In genomic region chr4:139734201-139734874, GRCh38 we compare ENCODE assay signal across 8 cellular contexts.
DNase-seq lines count a peak whose midpoint lies in the region; ATAC-seq, FAIRE-seq and TF ChIP-seq lines count a peak whose summit lies in the region.

No MANE protein-coding gene starts in this region.

- ATAC-seq in T-cell (replicated peaks in 1 of 4), result no peak
- ATAC-seq in omental fat pad (ENCODE audit: low FRiP score), result peak; percentile 64

- no peak overlapping the region for H3K27ac Mint-ChIP-seq in T-cell

- no peaks in the 10 kb centered on the region for H3K9me3 Mint-ChIP-seq in T-cell

- peaks cover 23 to 56% of the 10 kb centered on the region in 2 donors for H3K27me3 Mint-ChIP-seq in T-cell

- H3K4me3 ChIP-seq in fibroblast of villous mesenchyme (ENCODE audit: low read depth, low read length), result peak overlapping the region; percentile 53

- POLR2A ChIA-PET in T-cell (lab: Charles Lee), result interaction anchor here in 1 of 2 donors (1.1 kb wide), 1 partner anchor 521 kb away, joined by 3 read pairs; no protein-coding TSS in a partner anchor

- peaks cover 7 to 13% (median 12%) of the 10 kb centered on the region in 3 donors for H3K4me1 Mint-ChIP-seq in T-cell

- peak; percentile 63 for DNase-seq in SKM-1 treated with dmso at 0.1 percent for 144 hours (lab: John Stamatoyannopoulos, UW; ENCODE audit: unreplicated experiment)
- DNase-seq in SKM-1 (lab: John Stamatoyannopoulos, UW; ENCODE audit: unreplicated experiment), result no peak
- no peak for DNase-seq in T-cell
- DNase-seq in fibroblast of villous mesenchyme (ENCODE audit: low read depth), result peak; percentile 84
- DNase-seq in omental fat pad (ENCODE audit: low spot score), result no peak
- DNase-seq in urothelium cell line (ENCODE audit: low spot score), result no peak
- DNase-seq in activated naive CD4-positive, alpha-beta T cell treated with Interleukin-2 at 50 U/mL for 16 hours, result no peak
- DNase-seq in NCI-H1048 (lab: John Stamatoyannopoulos, UW), result no peak

- FAIRE-seq in urothelium cell line (lab: Jason Lieb, UNC), result no peak

- peak overlapping the region; percentile 54 to 76 (median 56) for H3K4me3 Mint-ChIP-seq in T-cell

- CTCF ChIA-PET in T-cell (lab: Charles Lee), result interaction anchor here (1.0 to 1.4 kb wide), 2 partner anchors 519 to 596 kb away, joined by 3 to 5 read pairs; no protein-coding TSS in a partner anchor

- no peaks in the 10 kb centered on the region for H3K36me3 Mint-ChIP-seq in T-cell

- TF ChIP-seq CTCF in fibroblast of villous mesenchyme (IDR thresholded peaks at IDR 0.05; ENCODE audit: insufficient read depth, low read depth, low read length) (no peak), omental fat pad (IDR thresholded peaks at IDR 0.05) (no peak)

Comparison
In these comparisons a context has a peak if more than half of its experiments do, and no peak if none do; other contexts are left out.
1. DNase-seq: peak in SKM-1 treated with dmso at 0.1 percent for 144 hours (single experiment) and fibroblast of villous mesenchyme (single experiment); none in SKM-1 (single experiment), T-cell (0 of 34), omental fat pad (single experiment), urothelium cell line (single experiment), activated naive CD4-positive, alpha-beta T cell treated with Interleukin-2 at 50 U/mL for 16 hours (single experiment) and NCI-H1048 (single experiment).